In the genomic region with DNA sequence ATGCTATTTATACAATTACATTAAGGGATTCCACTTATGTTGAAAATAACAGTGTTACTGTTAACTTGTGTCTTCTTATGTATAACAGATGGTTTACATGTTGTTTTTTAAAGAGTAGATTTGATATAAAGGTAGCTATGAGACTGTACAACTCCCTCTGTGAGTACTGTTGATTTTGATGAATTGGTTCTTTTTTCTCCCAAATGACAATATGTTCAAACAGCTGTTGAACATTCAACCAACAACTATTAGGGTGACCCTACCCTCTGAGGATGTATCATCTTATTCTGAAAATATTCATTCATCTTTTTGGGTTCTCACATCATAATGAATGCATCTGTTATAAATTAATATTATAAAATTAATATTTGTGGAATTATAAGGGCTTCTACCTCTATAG, we compare ENCODE assay signal across 17 cellular contexts.
"Had no signal": no experiment of that assay in that cellular context is flagged by ENCODE, and none has a peak within 500 bp of the region (broad histone marks: within the 10 kb centered on the region; RNA-seq: fewer than 3 reads in every experiment).

No MANE protein-coding gene starts in this region.

- H3K27me3 Mint-ChIP-seq: activated CD4-positive, alpha-beta memory T cell treated with anti-CD3 and anti-CD28 coated beads, Interleukin-2, amount 10 ng/mL, durations not matched to agents 7 days and 5 days; activated CD4-positive, alpha-beta T cell treated with anti-CD3 and anti-CD28 coated beads for 36 hours; naive thymus-derived CD4-positive, alpha-beta T cell; stimulated activated naive B cell treated with anti-CD40 and anti-IgM and Interleukin-4, amounts not matched to agents 10 μg/mL and 1 μg/mL and 100 μg/mL, for 72 hours had no signal

- DNase-seq: activated CD4-positive, alpha-beta memory T cell treated with anti-CD3 and anti-CD28 coated beads, Interleukin-2, amount 10 ng/mL, durations not matched to agents 7 days and 5 days; activated CD4-positive, alpha-beta T cell treated with anti-CD3 and anti-CD28 coated beads for 36 hours; activated T-cell treated with anti-CD3 and anti-CD28 coated beads, Interleukin-2, amount 50 U/mL, for 72 hours; cortex of kidney; effector CD8-positive, alpha-beta T cell; glutamatergic neuron; immature natural killer cell; left cardiac atrium; lower lobe of right lung; naive thymus-derived CD4-positive, alpha-beta T cell; stimulated activated CD4-positive, alpha-beta T cell treated with anti-CD3 and anti-CD28 coated beads, Interleukin-1b, Interleukin-23, amount 100 ng/mL, for 48 hours; stimulated activated naive B cell treated with anti-CD40 and anti-IgM and Interleukin-4, amounts not matched to agents 10 μg/mL and 1 μg/mL and 100 μg/mL, for 72 hours; T-helper 1 cell; transverse colon; WERI-Rb-1 had no signal

- H3K4me1 ChIP-seq: ascending aorta, lower lobe of right lung, right atrium auricular region, transverse colon had no signal

- H3K9me3 ChIP-seq: ascending aorta, transverse colon had no signal

- H3K36me3 Mint-ChIP-seq: immature natural killer cell; naive thymus-derived CD4-positive, alpha-beta T cell; stimulated activated naive B cell treated with anti-CD40 and anti-IgM and Interleukin-4, amounts not matched to agents 10 μg/mL and 1 μg/mL and 100 μg/mL, for 72 hours had no signal

- H3K4me3 Mint-ChIP-seq: activated CD4-positive, alpha-beta memory T cell treated with anti-CD3 and anti-CD28 coated beads, Interleukin-2, amount 10 ng/mL, durations not matched to agents 7 days and 5 days; activated CD4-positive, alpha-beta T cell treated with anti-CD3 and anti-CD28 coated beads for 36 hours; activated T-cell treated with anti-CD3 and anti-CD28 coated beads, Interleukin-2, amount 50 U/mL, for 72 hours; immature natural killer cell; naive thymus-derived CD4-positive, alpha-beta T cell; stimulated activated naive B cell treated with anti-CD40 and anti-IgM and Interleukin-4, amounts not matched to agents 10 μg/mL and 1 μg/mL and 100 μg/mL, for 72 hours had no signal

- H3K4me1 Mint-ChIP-seq: activated CD4-positive, alpha-beta memory T cell treated with anti-CD3 and anti-CD28 coated beads, Interleukin-2, amount 10 ng/mL, durations not matched to agents 7 days and 5 days; activated CD4-positive, alpha-beta T cell treated with anti-CD3 and anti-CD28 coated beads for 36 hours; immature natural killer cell; naive thymus-derived CD4-positive, alpha-beta T cell; stimulated activated naive B cell treated with anti-CD40 and anti-IgM and Interleukin-4, amounts not matched to agents 10 μg/mL and 1 μg/mL and 100 μg/mL, for 72 hours had no signal

- H3K27ac ChIP-seq: ascending aorta, lower lobe of right lung, transverse colon, WERI-Rb-1 had no signal

- H3K27me3 ChIP-seq: ascending aorta, right atrium auricular region, transverse colon had no signal

- ATAC-seq: activated CD4-positive, alpha-beta T cell treated with anti-CD3 and anti-CD28 coated beads for 36 hours; activated T-cell treated with anti-CD3 and anti-CD28 coated beads, Interleukin-2, amount 50 U/mL, for 72 hours; naive thymus-derived CD4-positive, alpha-beta T cell; stimulated activated naive B cell treated with anti-CD40 and anti-IgM and Interleukin-4, amounts not matched to agents 10 μg/mL and 1 μg/mL and 100 μg/mL, for 72 hours had no signal

- H3K36me3 ChIP-seq: ascending aorta, lower lobe of right lung, right atrium auricular region, transverse colon, WERI-Rb-1 had no signal

- H3K4me3 ChIP-seq: ascending aorta, lower lobe of right lung, right atrium auricular region, transverse colon had no signal

- H3K27ac Mint-ChIP-seq: activated CD4-positive, alpha-beta memory T cell treated with anti-CD3 and anti-CD28 coated beads, Interleukin-2, amount 10 ng/mL, durations not matched to agents 7 days and 5 days; activated CD4-positive, alpha-beta T cell treated with anti-CD3 and anti-CD28 coated beads for 36 hours; activated T-cell treated with anti-CD3 and anti-CD28 coated beads, Interleukin-2, amount 50 U/mL, for 72 hours; immature natural killer cell; naive thymus-derived CD4-positive, alpha-beta T cell; stimulated activated naive B cell treated with anti-CD40 and anti-IgM and Interleukin-4, amounts not matched to agents 10 μg/mL and 1 μg/mL and 100 μg/mL, for 72 hours had no signal
